Comparison of ENCODE assay signal across 7 cellular contexts in the genomic region with DNA sequence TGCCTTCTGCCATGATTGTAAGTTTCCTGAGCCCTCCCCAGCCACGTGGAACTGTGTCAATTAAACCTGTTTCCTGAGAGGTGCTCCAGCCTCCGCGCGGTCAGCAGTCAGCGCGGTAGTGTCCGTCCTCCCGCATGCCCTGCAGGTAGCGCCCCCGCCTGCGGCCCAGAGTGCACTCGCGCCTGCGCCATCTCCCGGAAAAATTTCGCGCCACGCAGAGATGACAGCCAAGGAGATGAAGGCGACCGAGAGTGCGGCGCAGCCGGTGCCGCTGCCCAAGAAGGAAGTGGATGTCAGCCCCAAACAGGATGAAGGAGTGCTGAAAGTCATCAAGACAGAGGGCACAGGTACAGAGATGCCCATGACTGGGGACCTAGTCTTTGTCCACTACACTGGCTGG.
DNase-seq lines count a peak whose midpoint lies in the region; ATAC-seq, FAIRE-seq and TF ChIP-seq lines count a peak whose summit lies in the region.
"Not testable (repeated sequence)": the region's sequence is repeated elsewhere in the genome, so short reads cannot be mapped to it uniquely, and the experiment has no call there.

No MANE protein-coding gene starts in this region.

- not testable (repeated sequence) for H3F3A ChIP-seq in GM23338 (replicated peaks; ENCODE audit: low read depth)

- peak overlapping the region; percentile 63 for H3K27ac ChIP-seq in C4-2B
- not testable (repeated sequence) for H3K27ac ChIP-seq in GM23338 (ENCODE audit: low read depth); K562 (ENCODE audit: extremely low read depth, low read depth, low read length); sigmoid colon; aorta (ENCODE audit: low read depth in 1 of 2, low read length in 2 of 2)

- not testable (repeated sequence) for H3K79me2 ChIP-seq in GM23338 (replicated peaks; ENCODE audit: insufficient read depth); K562 (ENCODE audit: control insufficient read depth, insufficient read depth, low read length)

- not testable (repeated sequence) for H3K4me2 ChIP-seq in GM23338; K562 (ENCODE audit: insufficient read depth, low read length)

- TF ChIP-seq RAD21 in K562 (CRISPR knock-in tag; conservative IDR thresholded peaks at IDR 0.05 in 1 of 2, IDR thresholded peaks at IDR 0.05 in 1 of 2) = not testable (repeated sequence)

- H3K9me1 ChIP-seq in K562 (ENCODE audit: control insufficient read depth, insufficient read depth, low read length) = not testable (repeated sequence)

- H3K4me1 Mint-ChIP-seq in GM23338; chondrocyte (ENCODE audit: low read depth): not testable (repeated sequence)

- not testable (repeated sequence) for TF ChIP-seq EP300 in K562 (IDR thresholded peaks at IDR 0.05; ENCODE audit: low read length); sigmoid colon (IDR thresholded peaks at IDR 0.05)

- H3K9me3 Mint-ChIP-seq in GM23338 = peaks cover 22% of the 10 kb centered on the region
- not testable (repeated sequence) for H3K9me3 Mint-ChIP-seq in chondrocyte (ENCODE audit: low read depth)

- not testable (repeated sequence) for DNase-seq in GM23338 (ENCODE audit: low spot score); K562 (ENCODE audit: extremely low read depth in 1 of 4, low spot score in 3 of 4); aorta
- DNase-seq in H7 = peak; percentile 23
- DNase-seq in chondrocyte (ENCODE audit: low spot score) = peak; percentile 83
- DNase-seq in sigmoid colon = peak; percentile 50

- not testable (repeated sequence) for H3K9me2 ChIP-seq in GM23338 (ENCODE audit: insufficient read depth)

- in situ Hi-C loops in K562 (cut with MboI) = not testable (repeated sequence)

- H3K9me3 ChIP-seq in K562 (replicated peaks; ENCODE audit: control insufficient read depth, insufficient read depth, low read depth, low read length); sigmoid colon; aorta (ENCODE audit: control insufficient read depth, low read length): not testable (repeated sequence)

- not testable (repeated sequence) for H3K4me1 ChIP-seq in GM23338 (ENCODE audit: insufficient read depth); K562 (replicated peaks in 1 of 2; ENCODE audit: control insufficient read depth in 2 of 2, insufficient read depth in 2 of 2, low read length in 2 of 2); sigmoid colon; aorta (ENCODE audit: control insufficient read depth in 1 of 2, insufficient read depth in 2 of 2, low read length in 2 of 2)

- BruUV-seq in K562 (replicated peaks; lab: Mats Ljungman, UMichigan) = not testable (repeated sequence)

- not testable (repeated sequence) for TF ChIP-seq POLR2A in K562 (conservative IDR thresholded peaks at IDR 0.05); sigmoid colon (IDR thresholded peaks at IDR 0.05)

- H4K20me1 ChIP-seq in GM23338 (replicated peaks; ENCODE audit: insufficient read depth); K562 (replicated peaks; ENCODE audit: control insufficient read depth, insufficient read depth, low read length): not testable (repeated sequence)

- CTCF ChIA-PET in K562 (lab: Yijun Ruan, JAX; ENCODE audit: low intra/inter-chr PET ratio) = not testable (repeated sequence)

- H3K4me3 Mint-ChIP-seq in GM23338; chondrocyte (ENCODE audit: unreplicated experiment): not testable (repeated sequence)

- not testable (repeated sequence) for ATAC-seq in GM23338
- ATAC-seq in K562 (peak; percentile 57), aorta (ENCODE audit: low FRiP score) (peak; percentile 2)

- intact Hi-C loops in K562 (cut with micrococcal nuclease); sigmoid colon (cut with DNase I); aorta (cut with DNase I): not testable (repeated sequence)

- not testable (repeated sequence) for H3K27me3 Mint-ChIP-seq in GM23338 (ENCODE audit: insufficient read depth, low read depth, poor library complexity); chondrocyte (ENCODE audit: low read depth)

- H3K36me3 ChIP-seq in GM23338 (ENCODE audit: insufficient read depth); H7 (replicated peaks; ENCODE audit: control insufficient read depth, insufficient read depth, low read length); K562 (ENCODE audit: control insufficient read depth, insufficient read depth, low read length); sigmoid colon; aorta (ENCODE audit: control insufficient read depth in 1 of 2, insufficient read depth in 2 of 2, low read length in 1 of 2): not testable (repeated sequence)

- H2AFZ ChIP-seq in GM23338 = peak overlapping the region; percentile 43; the same call in 1 of the 2 replicates
- not testable (repeated sequence) for H2AFZ ChIP-seq in K562 (ENCODE audit: low read depth, low read length)

- not testable (repeated sequence) for FAIRE-seq in K562 (lab: Jason Lieb, UNC)

- TF ChIP-seq CTCF in C4-2B (conservative IDR thresholded peaks at IDR 0.05); GM23338 (conservative IDR thresholded peaks at IDR 0.05; ENCODE audit: low read depth in 2 of 2); K562 (IDR thresholded peaks at IDR 0.05 in 2 of 3, conservative IDR thresholded peaks at IDR 0.05 in 1 of 3; ENCODE audit: insufficient read depth in 2 of 3, low read depth in 1 of 3, low read length in 3 of 3); chondrocyte (IDR thresholded peaks at IDR 0.05); sigmoid colon (IDR thresholded peaks at IDR 0.05): not testable (repeated sequence)

- H3K4me3 ChIP-seq in GM23338; H7 (ENCODE audit: insufficient read depth, low read depth, low read length); K562; sigmoid colon; aorta (ENCODE audit: low read length in 2 of 2): not testable (repeated sequence)

- POLR2A ChIA-PET in K562 (lab: Yijun Ruan, JAX) = not testable (repeated sequence)

- not testable (repeated sequence) for H3K27me3 ChIP-seq in GM23338 (ENCODE audit: insufficient read depth); K562 (ENCODE audit: control insufficient read depth in 2 of 2, insufficient read depth in 2 of 2, low read length in 2 of 2); sigmoid colon; aorta (ENCODE audit: control insufficient read depth in 1 of 2, insufficient read depth in 2 of 2, low read length in 1 of 2)
- H3K27me3 ChIP-seq in H7 (ENCODE audit: control insufficient read depth, insufficient read depth, low read length) = peaks cover 56% of the 10 kb centered on the region; the same call in 1 of the 2 replicates

- H3K27ac Mint-ChIP-seq in GM23338; chondrocyte (ENCODE audit: unreplicated experiment): not testable (repeated sequence)

- peaks cover 15% of the 10 kb centered on the region; the same call in 2 of the 3 replicates for H3K36me3 Mint-ChIP-seq in GM23338 (ENCODE audit: low read depth)
- not testable (repeated sequence) for H3K36me3 Mint-ChIP-seq in chondrocyte (ENCODE audit: low read depth)

- WGBS in K562 (ENCODE audit: insufficient coverage, low coverage, missing lambda C conversion rate) = 24% methylated on average over 16 of the region's 24 CpGs
- 94 to 96% methylated on average over 24 of the region's 24 CpGs for WGBS in sigmoid colon, 2 donors
- 93 to 95% methylated on average over 22 to 24 of the region's 24 CpGs for WGBS in aorta, 2 donors

- H3K9ac ChIP-seq in K562 (ENCODE audit: insufficient read depth in 1 of 2, low read depth in 2 of 2, low read length in 2 of 2) = not testable (repeated sequence)
